ENCODE assay signal across 18 cellular contexts in genomic region chr14:39083127-39083526, GRCh38. TPM values are rescaled to one million over a fixed set of nuclear protein-coding genes. Genes with fewer than 3 reads are reported as not detected.
DNase-seq lines count a peak whose midpoint lies in the region; ATAC-seq, FAIRE-seq and TF ChIP-seq lines count a peak whose summit lies in the region.
"Had no signal": no experiment of that assay in that cellular context is flagged by ENCODE, and none has a peak within 500 bp of the region (broad histone marks: within the 10 kb centered on the region; RNA-seq: fewer than 3 reads in every experiment).

No MANE protein-coding gene starts in this region.

- no peak overlapping the region for H3K27ac ChIP-seq in CD8-positive, alpha-beta T cell (ENCODE audit: low read depth, low read length)

- H3K9me3 Mint-ChIP-seq in activated naive CD8-positive, alpha-beta T cell treated with anti-CD3 and anti-CD28 coated beads, Interleukin-2, amount 10 ng/mL, durations not matched to agents 7 days and 5 days, result no peaks in the 10 kb centered on the region
- no peaks in the 10 kb centered on the region for H3K9me3 Mint-ChIP-seq in activated naive CD8-positive, alpha-beta T cell treated with anti-CD3 and anti-CD28 coated beads, Interleukin-2, amount 50 U/mL, for 24 hours
- no peaks in the 10 kb centered on the region for H3K9me3 Mint-ChIP-seq in CD8-positive, alpha-beta T cell
- no peaks in the 10 kb centered on the region for H3K9me3 Mint-ChIP-seq in activated B cell treated with CpG ODN at 0.5 μM for 24 hours
- no peaks in the 10 kb centered on the region for H3K9me3 Mint-ChIP-seq in naive thymus-derived CD8-positive, alpha-beta T cell
- H3K9me3 Mint-ChIP-seq in activated CD4-positive, alpha-beta T cell treated with anti-CD3 and anti-CD28 coated beads, Interleukin-2, amount 10 ng/mL, durations not matched to agents 7 days and 5 days, result no peaks in the 10 kb centered on the region
- H3K9me3 Mint-ChIP-seq: HFFc6 had no signal

- H3K9me3 ChIP-seq in CD8-positive, alpha-beta T cell (ENCODE audit: low read length), result no peaks in the 10 kb centered on the region
- H3K9me3 ChIP-seq: HAP-1 had no signal

- no peaks in the 10 kb centered on the region for H3K27me3 ChIP-seq in CD8-positive, alpha-beta T cell (ENCODE audit: insufficient read depth, low read length)

- H3K4me1 ChIP-seq in CD8-positive, alpha-beta T cell (ENCODE audit: insufficient read depth, low read length), result no peaks in the 10 kb centered on the region
- H3K4me1 ChIP-seq: HAP-1 had no signal

- intact Hi-C loops in CD8-positive, alpha-beta T cell (cut with DNase I, micrococcal nuclease), result no loop called here
- intact Hi-C loops in activated B cell treated with CpG ODN at 0.5 μM for 24 hours (cut with micrococcal nuclease), result no loop called here

- H3K4me3 Mint-ChIP-seq in activated naive CD8-positive, alpha-beta T cell treated with anti-CD3 and anti-CD28 coated beads, Interleukin-2, amount 10 ng/mL, durations not matched to agents 7 days and 5 days, result no peak overlapping the region
- H3K4me3 Mint-ChIP-seq in activated naive CD8-positive, alpha-beta T cell treated with anti-CD3 and anti-CD28 coated beads, Interleukin-2, amount 50 U/mL, for 24 hours, result no peak overlapping the region
- H3K4me3 Mint-ChIP-seq in CD8-positive, alpha-beta T cell, result no peak overlapping the region
- no peak overlapping the region for H3K4me3 Mint-ChIP-seq in activated B cell treated with CpG ODN at 0.5 μM for 24 hours
- H3K4me3 Mint-ChIP-seq in naive thymus-derived CD8-positive, alpha-beta T cell, result no peak overlapping the region
- H3K4me3 Mint-ChIP-seq in activated CD4-positive, alpha-beta T cell treated with anti-CD3 and anti-CD28 coated beads, Interleukin-2, amount 10 ng/mL, durations not matched to agents 7 days and 5 days, result no peak overlapping the region
- H3K4me3 Mint-ChIP-seq: HFFc6 had no signal

- ATAC-seq in activated naive CD8-positive, alpha-beta T cell treated with anti-CD3 and anti-CD28 coated beads, Interleukin-2, amount 10 ng/mL, durations not matched to agents 7 days and 5 days (ENCODE audit: low read depth), result no peak
- no peak for ATAC-seq in activated naive CD8-positive, alpha-beta T cell treated with anti-CD3 and anti-CD28 coated beads, Interleukin-2, amount 50 U/mL, for 24 hours
- no peak for ATAC-seq in CD8-positive, alpha-beta T cell
- no peak for ATAC-seq in activated B cell treated with CpG ODN at 0.5 μM for 24 hours (ENCODE audit: low read depth)
- no peak for ATAC-seq in naive thymus-derived CD8-positive, alpha-beta T cell

- no peak for TF ChIP-seq CTCF in CD8-positive, alpha-beta T cell (IDR thresholded peaks at IDR 0.05)
- no peak for TF ChIP-seq CTCF in activated B cell treated with CpG ODN at 0.5 μM for 24 hours (IDR thresholded peaks at IDR 0.05)

- DNase-seq in activated naive CD8-positive, alpha-beta T cell treated with anti-CD3 and anti-CD28 coated beads, Interleukin-2, amount 10 ng/mL, durations not matched to agents 7 days and 5 days, result no peak
- no peak for DNase-seq in activated naive CD8-positive, alpha-beta T cell treated with anti-CD3 and anti-CD28 coated beads, Interleukin-2, amount 50 U/mL, for 24 hours
- DNase-seq in CD8-positive, alpha-beta T cell, result no peak
- DNase-seq in activated B cell treated with CpG ODN at 0.5 μM for 24 hours (no peak), RCC 7860 (ENCODE audit: low spot score) (no peak)
- no peak for DNase-seq in naive thymus-derived CD8-positive, alpha-beta T cell
- no peak for DNase-seq in activated CD4-positive, alpha-beta T cell treated with anti-CD3 and anti-CD28 coated beads, Interleukin-2, amount 10 ng/mL, durations not matched to agents 7 days and 5 days
- DNase-seq: C1 segment of cervical spinal cord, Calu3, COR-L47, DMS53, DMS79 treated with DMSO at 0.1 percent for 48 hours, GF-D8, GOT3, HFFc6 had no signal

- no peak overlapping the region for H3K4me3 ChIP-seq in CD8-positive, alpha-beta T cell (ENCODE audit: low read depth, low read length)
- H3K4me3 ChIP-seq: HAP-1 had no signal

- H3K4me1 Mint-ChIP-seq in activated naive CD8-positive, alpha-beta T cell treated with anti-CD3 and anti-CD28 coated beads, Interleukin-2, amount 10 ng/mL, durations not matched to agents 7 days and 5 days, result peaks cover 3% of the 10 kb centered on the region
- H3K4me1 Mint-ChIP-seq in activated naive CD8-positive, alpha-beta T cell treated with anti-CD3 and anti-CD28 coated beads, Interleukin-2, amount 50 U/mL, for 24 hours, result no peaks in the 10 kb centered on the region
- H3K4me1 Mint-ChIP-seq in CD8-positive, alpha-beta T cell (ENCODE audit: low read depth), result peaks cover 11% of the 10 kb centered on the region
- H3K4me1 Mint-ChIP-seq in activated B cell treated with CpG ODN at 0.5 μM for 24 hours, result no peaks in the 10 kb centered on the region
- H3K4me1 Mint-ChIP-seq in naive thymus-derived CD8-positive, alpha-beta T cell, result peaks cover 0 to 11% (median 6%) of the 10 kb centered on the region in 4 donors
- H3K4me1 Mint-ChIP-seq in activated CD4-positive, alpha-beta T cell treated with anti-CD3 and anti-CD28 coated beads, Interleukin-2, amount 10 ng/mL, durations not matched to agents 7 days and 5 days, result peaks cover 2% of the 10 kb centered on the region

- POLR2A ChIA-PET in activated naive CD8-positive, alpha-beta T cell treated with anti-CD3 and anti-CD28 coated beads, Interleukin-2, amount 10 ng/mL, durations not matched to agents 7 days and 5 days (lab: Charles Lee), result no interaction called here
- POLR2A ChIA-PET in CD8-positive, alpha-beta T cell (lab: Charles Lee), result no interaction called here
- POLR2A ChIA-PET in activated B cell treated with CpG ODN at 0.5 μM for 24 hours (lab: Charles Lee), result no interaction called here
- POLR2A ChIA-PET in naive thymus-derived CD8-positive, alpha-beta T cell (lab: Charles Lee), result no interaction called here
- POLR2A ChIA-PET in activated CD4-positive, alpha-beta T cell treated with anti-CD3 and anti-CD28 coated beads, Interleukin-2, amount 10 ng/mL, durations not matched to agents 7 days and 5 days (lab: Charles Lee), result no interaction called here

- CTCF ChIA-PET in CD8-positive, alpha-beta T cell (lab: Charles Lee), result no interaction called here
- CTCF ChIA-PET in activated B cell treated with CpG ODN at 0.5 μM for 24 hours (lab: Charles Lee), result no interaction called here
- CTCF ChIA-PET in activated CD4-positive, alpha-beta T cell treated with anti-CD3 and anti-CD28 coated beads, Interleukin-2, amount 10 ng/mL, durations not matched to agents 7 days and 5 days (lab: Charles Lee), result interaction anchor here (0.6 kb wide), 1 partner anchor 19 kb away, joined by 3 read pairs; no protein-coding TSS in a partner anchor

- H3K36me3 Mint-ChIP-seq in activated naive CD8-positive, alpha-beta T cell treated with anti-CD3 and anti-CD28 coated beads, Interleukin-2, amount 10 ng/mL, durations not matched to agents 7 days and 5 days, result peaks cover 36% of the 10 kb centered on the region
- H3K36me3 Mint-ChIP-seq in activated naive CD8-positive, alpha-beta T cell treated with anti-CD3 and anti-CD28 coated beads, Interleukin-2, amount 50 U/mL, for 24 hours (ENCODE audit: low read depth), result peaks cover 42% of the 10 kb centered on the region
- H3K36me3 Mint-ChIP-seq in CD8-positive, alpha-beta T cell, result peaks cover 77% of the 10 kb centered on the region
- peaks cover 83% of the 10 kb centered on the region for H3K36me3 Mint-ChIP-seq in activated B cell treated with CpG ODN at 0.5 μM for 24 hours (ENCODE audit: low read depth)
- H3K36me3 Mint-ChIP-seq in naive thymus-derived CD8-positive, alpha-beta T cell, result peaks cover 4 to 86% (median 28%) of the 10 kb centered on the region in 3 donors
- peaks cover 46% of the 10 kb centered on the region for H3K36me3 Mint-ChIP-seq in activated CD4-positive, alpha-beta T cell treated with anti-CD3 and anti-CD28 coated beads, Interleukin-2, amount 10 ng/mL, durations not matched to agents 7 days and 5 days (ENCODE audit: low read depth)

- no peak for FAIRE-seq in RCC 7860 (lab: Jason Lieb, UNC)
- FAIRE-seq: GM18507, H54 had no signal

- H3K27ac Mint-ChIP-seq in activated naive CD8-positive, alpha-beta T cell treated with anti-CD3 and anti-CD28 coated beads, Interleukin-2, amount 10 ng/mL, durations not matched to agents 7 days and 5 days, result peak overlapping the region; percentile 1
- no peak overlapping the region for H3K27ac Mint-ChIP-seq in activated naive CD8-positive, alpha-beta T cell treated with anti-CD3 and anti-CD28 coated beads, Interleukin-2, amount 50 U/mL, for 24 hours
- peak overlapping the region; percentile 28 for H3K27ac Mint-ChIP-seq in CD8-positive, alpha-beta T cell
- peak overlapping the region; percentile 24 for H3K27ac Mint-ChIP-seq in activated B cell treated with CpG ODN at 0.5 μM for 24 hours
- peak overlapping the region in 7 of 10 donors; percentile 3 to 68 (median 30) for H3K27ac Mint-ChIP-seq in naive thymus-derived CD8-positive, alpha-beta T cell
- no peak overlapping the region for H3K27ac Mint-ChIP-seq in activated CD4-positive, alpha-beta T cell treated with anti-CD3 and anti-CD28 coated beads, Interleukin-2, amount 10 ng/mL, durations not matched to agents 7 days and 5 days
- H3K27ac Mint-ChIP-seq: HFFc6 had no signal

- peaks cover 16% of the 10 kb centered on the region for H3K36me3 ChIP-seq in CD8-positive, alpha-beta T cell (ENCODE audit: insufficient read depth, low read length)

- no peaks in the 10 kb centered on the region for H3K27me3 Mint-ChIP-seq in activated naive CD8-positive, alpha-beta T cell treated with anti-CD3 and anti-CD28 coated beads, Interleukin-2, amount 10 ng/mL, durations not matched to agents 7 days and 5 days
- H3K27me3 Mint-ChIP-seq in activated naive CD8-positive, alpha-beta T cell treated with anti-CD3 and anti-CD28 coated beads, Interleukin-2, amount 50 U/mL, for 24 hours, result no peaks in the 10 kb centered on the region
- H3K27me3 Mint-ChIP-seq in CD8-positive, alpha-beta T cell (ENCODE audit: low read depth), result no peaks in the 10 kb centered on the region
- no peaks in the 10 kb centered on the region for H3K27me3 Mint-ChIP-seq in activated B cell treated with CpG ODN at 0.5 μM for 24 hours
- no peaks in the 10 kb centered on the region for H3K27me3 Mint-ChIP-seq in naive thymus-derived CD8-positive, alpha-beta T cell
- H3K27me3 Mint-ChIP-seq in activated CD4-positive, alpha-beta T cell treated with anti-CD3 and anti-CD28 coated beads, Interleukin-2, amount 10 ng/mL, durations not matched to agents 7 days and 5 days, result no peaks in the 10 kb centered on the region

RNA-seq across cellular contexts. Expression of gene SEC23A, which starts 19.9 kb away (rescaled TPM):
- total RNA-seq in activated naive CD8-positive, alpha-beta T cell treated with anti-CD3 and anti-CD28 coated beads, Interleukin-2, amount 10 ng/mL, durations not matched to agents 7 days and 5 days, result 10 to 100 TPM; 66.2 to 66.8 TPM
- 10 to 100 TPM; 61.0 to 62.0 TPM for total RNA-seq in CD8-positive, alpha-beta T cell
- 38.3 and 39.4 TPM in 2 replicates for total RNA-seq in activated B cell treated with CpG ODN at 0.5 μM for 24 hours
- 10 to 100 TPM; 51.2 to 53.7 TPM for total RNA-seq in naive thymus-derived CD8-positive, alpha-beta T cell
- 10 to 100 TPM; 21.0 to 28.5 (median 23.6) TPM for polyA plus RNA-seq in naive thymus-derived CD8-positive, alpha-beta T cell
- total RNA-seq in activated CD4-positive, alpha-beta T cell treated with anti-CD3 and anti-CD28 coated beads, Interleukin-2, amount 10 ng/mL, durations not matched to agents 7 days and 5 days, result 10 to 100 TPM; 49.4 to 61.7 TPM

RNA-seq across cellular contexts. Expression of gene GEMIN2, which starts 31.0 kb away (rescaled TPM):
- 10 to 100 TPM; 23.1 to 24.9 TPM for total RNA-seq in activated naive CD8-positive, alpha-beta T cell treated with anti-CD3 and anti-CD28 coated beads, Interleukin-2, amount 10 ng/mL, durations not matched to agents 7 days and 5 days
- total RNA-seq in CD8-positive, alpha-beta T cell, result 10 to 100 TPM; 14.0 to 14.5 TPM
- 12.3 and 12.6 TPM in 2 replicates for total RNA-seq in activated B cell treated with CpG ODN at 0.5 μM for 24 hours
- total RNA-seq in naive thymus-derived CD8-positive, alpha-beta T cell, result 10 to 100 TPM; 17.0 to 19.7 TPM
- polyA plus RNA-seq in naive thymus-derived CD8-positive, alpha-beta T cell, result 10 to 100 TPM; 10.5 to 17.0 (median 12.7) TPM
- total RNA-seq in activated CD4-positive, alpha-beta T cell treated with anti-CD3 and anti-CD28 coated beads, Interleukin-2, amount 10 ng/mL, durations not matched to agents 7 days and 5 days, result 10 to 100 TPM; 20.4 to 21.2 TPM

Comparison
In these comparisons a context has a peak if more than half of its experiments do, and no peak if none do; other contexts are left out.
1. H3K27ac Mint-ChIP-seq: peak in activated naive CD8-positive, alpha-beta T cell treated with anti-CD3 and anti-CD28 coated beads, Interleukin-2, amount 10 ng/mL, durations not matched to agents 7 days and 5 days (single experiment), CD8-positive, alpha-beta T cell (single experiment), activated B cell treated with CpG ODN at 0.5 μM for 24 hours (single experiment) and naive thymus-derived CD8-positive, alpha-beta T cell (7 of 10); none in activated naive CD8-positive, alpha-beta T cell treated with anti-CD3 and anti-CD28 coated beads, Interleukin-2, amount 50 U/mL, for 24 hours (single experiment) and activated CD4-positive, alpha-beta T cell treated with anti-CD3 and anti-CD28 coated beads, Interleukin-2, amount 10 ng/mL, durations not matched to agents 7 days and 5 days (single experiment).